ENCODE assay signal across 10 cellular contexts in the genomic region with DNA sequence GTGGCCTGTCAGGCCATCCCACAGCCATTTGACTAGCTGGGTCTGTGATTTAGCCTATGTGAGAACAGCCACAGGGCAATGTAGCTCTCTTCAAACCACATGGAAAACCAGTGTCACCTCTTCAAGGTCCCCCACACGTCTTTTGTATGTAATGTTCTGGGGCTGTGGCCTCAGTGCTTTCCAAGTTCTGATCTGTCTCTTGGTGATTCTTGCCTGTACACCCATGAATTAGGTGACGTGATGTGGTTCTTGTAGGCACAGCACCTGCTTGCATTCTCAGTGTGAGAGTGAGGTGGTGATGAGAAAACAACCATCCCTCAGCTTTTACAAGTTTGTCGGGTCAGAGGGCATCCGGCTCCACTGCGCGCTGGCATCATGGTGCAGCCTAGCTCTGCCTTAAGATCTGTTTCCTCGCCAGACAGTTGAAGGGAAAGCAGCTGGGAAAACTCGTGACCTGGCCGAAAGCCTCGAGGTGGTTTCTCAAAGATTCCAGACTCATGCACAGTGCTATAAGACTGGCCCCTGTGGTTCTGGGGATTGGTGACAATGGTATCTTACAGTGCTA.
DNase-seq lines count a peak whose midpoint lies in the region; ATAC-seq and TF ChIP-seq lines count a peak whose summit lies in the region.
"Had no signal": no experiment of that assay in that cellular context is flagged by ENCODE, and none has a peak within 500 bp of the region (broad histone marks: within the 10 kb centered on the region; RNA-seq: fewer than 3 reads in every experiment).

No MANE protein-coding gene starts in this region.

- H3K27me3 ChIP-seq in tibial artery (no peaks in the 10 kb centered on the region), foreskin keratinocyte (no peaks in the 10 kb centered on the region)
- H3K27me3 ChIP-seq: SJCRH30 had no signal

- peak overlapping the region; percentile 23 for H3K27ac Mint-ChIP-seq in activated CD4-positive, alpha-beta T cell treated with anti-CD3 and anti-CD28 coated beads for 36 hours

- intact Hi-C loops in activated CD4-positive, alpha-beta T cell treated with anti-CD3 and anti-CD28 coated beads for 36 hours (cut with DNase I, micrococcal nuclease): no loop called here
- intact Hi-C loops in tibial artery (cut with DNase I; ENCODE audit: low total_unique reads): no loop called here

- H3K4me1 Mint-ChIP-seq in activated CD4-positive, alpha-beta T cell treated with anti-CD3 and anti-CD28 coated beads for 36 hours: peaks cover 50% of the 10 kb centered on the region

- no peaks in the 10 kb centered on the region for H3K36me3 Mint-ChIP-seq in activated CD4-positive, alpha-beta T cell treated with anti-CD3 and anti-CD28 coated beads for 36 hours (ENCODE audit: low read depth)

- peaks cover 14% of the 10 kb centered on the region for H3K9me3 Mint-ChIP-seq in activated CD4-positive, alpha-beta T cell treated with anti-CD3 and anti-CD28 coated beads for 36 hours (ENCODE audit: low read depth)

- H3K4me3 Mint-ChIP-seq in activated CD4-positive, alpha-beta T cell treated with anti-CD3 and anti-CD28 coated beads for 36 hours: no peak overlapping the region

- no peaks in the 10 kb centered on the region for H3K27me3 Mint-ChIP-seq in activated CD4-positive, alpha-beta T cell treated with anti-CD3 and anti-CD28 coated beads for 36 hours

- no peak overlapping the region for H3K4me3 ChIP-seq in tibial artery
- H3K4me3 ChIP-seq: A549, SJCRH30 had no signal

- TF ChIP-seq CTCF in tibial artery (IDR thresholded peaks at IDR 0.05): no peak
- TF ChIP-seq CTCF in foreskin keratinocyte (conservative IDR thresholded peaks at IDR 0.05): no peak

- H3K36me3 ChIP-seq in tibial artery: no peaks in the 10 kb centered on the region
- H3K36me3 ChIP-seq: SJCRH30 had no signal

- H3K4me1 ChIP-seq in tibial artery (peaks cover 5 to 79% (median 62%) of the 10 kb centered on the region in 4 donors), foreskin keratinocyte (peaks cover 60% of the 10 kb centered on the region)

- peak; percentile 13 for DNase-seq in activated CD4-positive, alpha-beta T cell treated with anti-CD3 and anti-CD28 coated beads for 36 hours
- DNase-seq in activated CD4-positive, alpha-beta T cell treated with anti-CD3 and anti-CD28 coated beads for 1 hour: no peak
- peak; percentile 35 for DNase-seq in dermis blood vessel endothelial cell
- DNase-seq in midbrain (lab: John Stamatoyannopoulos, UW): peak; percentile 12
- peak; percentile 75 to 91 for DNase-seq in tibial artery
- DNase-seq in inferior parietal cortex (ENCODE audit: extremely low spot score): no peak
- DNase-seq in activated CD4-positive, alpha-beta T cell treated with anti-CD3 and anti-CD28 coated beads for 4 hours: no peak
- DNase-seq in foreskin keratinocyte: no peak
- DNase-seq: SJCRH30 had no signal

- H3K27ac ChIP-seq in tibial artery (peak overlapping the region; percentile 70 to 74), foreskin keratinocyte (no peak overlapping the region)
- H3K27ac ChIP-seq: SJCRH30 had no signal

- H3K9me3 ChIP-seq in tibial artery: no peaks in the 10 kb centered on the region
- H3K9me3 ChIP-seq: SJCRH30 had no signal

- CTCF ChIA-PET in activated CD4-positive, alpha-beta T cell treated with anti-CD3 and anti-CD28 coated beads for 36 hours (lab: Charles Lee): interaction anchor here (2.1 kb wide), 1 partner anchor 25 kb away, joined by 9 read pairs; no protein-coding TSS in a partner anchor

- ATAC-seq in activated CD4-positive, alpha-beta T cell treated with anti-CD3 and anti-CD28 coated beads for 36 hours: peak; percentile 70
- no peak for ATAC-seq in foreskin keratinocyte

- POLR2A ChIA-PET in activated CD4-positive, alpha-beta T cell treated with anti-CD3 and anti-CD28 coated beads for 36 hours (lab: Charles Lee): no interaction called here

Comparison
In these comparisons a context has a peak if more than half of its experiments do, and no peak if none do; other contexts are left out.
1. DNase-seq: peak in activated CD4-positive, alpha-beta T cell treated with anti-CD3 and anti-CD28 coated beads for 36 hours (single experiment), dermis blood vessel endothelial cell (single experiment), midbrain (single experiment) and tibial artery (2 of 2); none in activated CD4-positive, alpha-beta T cell treated with anti-CD3 and anti-CD28 coated beads for 1 hour (single experiment), inferior parietal cortex (single experiment), activated CD4-positive, alpha-beta T cell treated with anti-CD3 and anti-CD28 coated beads for 4 hours (0 of 2) and foreskin keratinocyte (0 of 2).